9 cellular contexts compared by ENCODE assay signal in the genomic region with DNA sequence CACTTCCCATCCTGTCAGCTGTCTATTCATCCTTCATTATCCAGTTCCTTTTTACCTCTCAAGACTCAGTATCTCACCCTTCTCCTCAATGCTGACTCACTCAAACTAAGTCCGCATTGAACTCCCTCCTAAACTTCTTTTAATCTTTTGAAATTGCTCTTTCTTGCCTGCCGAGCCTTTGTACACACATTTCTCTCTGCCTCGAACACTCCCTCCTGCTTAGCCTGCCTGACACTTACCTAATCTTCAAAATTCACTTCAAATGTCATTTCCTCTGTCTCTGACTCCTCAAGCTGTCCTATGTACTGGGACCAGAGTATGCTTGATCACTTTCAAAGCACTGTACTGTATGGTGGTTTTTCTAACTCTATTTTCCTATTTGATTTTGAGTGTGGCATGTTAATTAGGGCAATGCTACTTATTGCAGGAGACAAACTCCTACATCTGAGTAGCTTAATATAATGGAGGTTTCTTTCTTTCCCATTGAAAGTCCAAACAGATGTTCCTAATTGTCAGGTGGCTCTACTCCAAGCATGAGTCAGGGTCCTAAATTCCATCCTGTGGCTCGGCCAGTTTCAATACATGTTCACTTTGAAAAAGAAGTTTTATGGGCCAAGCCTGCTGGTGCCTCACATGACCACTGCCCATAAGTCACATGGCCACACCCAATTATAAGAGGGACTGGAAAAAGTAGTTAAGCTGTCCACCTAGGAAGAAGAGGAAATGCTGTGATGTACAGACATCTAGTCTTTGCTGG.
DNase-seq lines count a peak whose midpoint lies in the region; ATAC-seq and TF ChIP-seq lines count a peak whose summit lies in the region.
"Had no signal": no experiment of that assay in that cellular context is flagged by ENCODE, and none has a peak within 500 bp of the region (broad histone marks: within the 10 kb centered on the region; RNA-seq: fewer than 3 reads in every experiment).

No MANE protein-coding gene starts in this region.

- TF ChIP-seq CTCF in RWPE1 (conservative IDR thresholded peaks at IDR 0.05; ENCODE audit: low read depth) (no peak), psoas muscle (IDR thresholded peaks at IDR 0.05) (no peak)

- DNase-seq in CD1c-positive myeloid dendritic cell (ENCODE audit: extremely low spot score) (peak; percentile 20), RWPE1 (ENCODE audit: low spot score) (peak; percentile 30), fibroblast of the conjunctiva (ENCODE audit: low read depth) (peak; percentile 96), psoas muscle (no peak)
- no peak for DNase-seq in activated CD8-positive, alpha-beta memory T cell treated with anti-CD3 and anti-CD28 coated beads, Interleukin-2, amount 10 ng/mL, durations not matched to agents 7 days and 5 days
- DNase-seq: DMS153 had no signal

- CTCF ChIA-PET in RWPE1 (lab: Yijun Ruan, JAX): interaction anchor here (0.6 to 0.8 kb wide), 2 partner anchors 99 to 551 kb away, joined by 3 to 6 read pairs; no protein-coding TSS in a partner anchor
- CTCF ChIA-PET in activated CD8-positive, alpha-beta memory T cell treated with anti-CD3 and anti-CD28 coated beads, Interleukin-2, amount 10 ng/mL, durations not matched to agents 7 days and 5 days (lab: Charles Lee): interaction anchor here (1.2 kb wide), 1 partner anchor 173 kb away, joined by 3 read pairs; no protein-coding TSS in a partner anchor

- ATAC-seq in psoas muscle (peak; percentile 32 to 63 (median 46)), HG03135 (IDR thresholded peaks at IDR 0.05; ENCODE audit: unreplicated experiment) (no peak), HG02678 (IDR thresholded peaks at IDR 0.05; ENCODE audit: unreplicated experiment) (no peak), GM19023 (IDR thresholded peaks at IDR 0.05; ENCODE audit: unreplicated experiment) (no peak)
- ATAC-seq in activated CD8-positive, alpha-beta memory T cell treated with anti-CD3 and anti-CD28 coated beads, Interleukin-2, amount 10 ng/mL, durations not matched to agents 7 days and 5 days: no peak

- H3K4me3 Mint-ChIP-seq in activated CD8-positive, alpha-beta memory T cell treated with anti-CD3 and anti-CD28 coated beads, Interleukin-2, amount 10 ng/mL, durations not matched to agents 7 days and 5 days: no peak overlapping the region

- 57 to 70% (median 62%) methylated on average over 4 of the region's 4 CpGs for whole genome bisulfite sequencing in psoas muscle, 3 donors

- H3K4me1 Mint-ChIP-seq in activated CD8-positive, alpha-beta memory T cell treated with anti-CD3 and anti-CD28 coated beads, Interleukin-2, amount 10 ng/mL, durations not matched to agents 7 days and 5 days: no peaks in the 10 kb centered on the region

- no peaks in the 10 kb centered on the region for H3K9me3 ChIP-seq in psoas muscle

- no peaks in the 10 kb centered on the region for H3K27me3 ChIP-seq in psoas muscle (ENCODE audit: insufficient read depth in 3 of 3, low read length in 2 of 3)

- POLR2A ChIA-PET in RWPE1 (lab: Yijun Ruan, JAX; ENCODE audit: low non-redundant PET): no interaction called here

- H3K4me3 ChIP-seq in psoas muscle: no peak overlapping the region

- peaks cover 6% of the 10 kb centered on the region for H3K4me1 ChIP-seq in psoas muscle

- H3K27ac ChIP-seq in RWPE1 (peak overlapping the region; percentile 74), psoas muscle (peak overlapping the region; percentile 18)

- no peaks in the 10 kb centered on the region for H3K9me3 Mint-ChIP-seq in activated CD8-positive, alpha-beta memory T cell treated with anti-CD3 and anti-CD28 coated beads, Interleukin-2, amount 10 ng/mL, durations not matched to agents 7 days and 5 days (ENCODE audit: low read depth)

- H3K27me3 Mint-ChIP-seq in activated CD8-positive, alpha-beta memory T cell treated with anti-CD3 and anti-CD28 coated beads, Interleukin-2, amount 10 ng/mL, durations not matched to agents 7 days and 5 days: peaks cover 7% of the 10 kb centered on the region

- no peaks in the 10 kb centered on the region for H3K36me3 ChIP-seq in psoas muscle (ENCODE audit: insufficient read depth in 1 of 2, low read depth in 1 of 2)

- no peak overlapping the region for H3K27ac Mint-ChIP-seq in activated CD8-positive, alpha-beta memory T cell treated with anti-CD3 and anti-CD28 coated beads, Interleukin-2, amount 10 ng/mL, durations not matched to agents 7 days and 5 days

- intact Hi-C loops in psoas muscle (cut with DNase I): loop anchor here in 1 of 2 donors (10.0 kb wide), 2 partner anchors 108 to 348 kb away; no protein-coding TSS in a partner anchor

- H3K36me3 Mint-ChIP-seq in activated CD8-positive, alpha-beta memory T cell treated with anti-CD3 and anti-CD28 coated beads, Interleukin-2, amount 10 ng/mL, durations not matched to agents 7 days and 5 days: no peaks in the 10 kb centered on the region

Comparison
In these comparisons a context has a peak if more than half of its experiments do, and no peak if none do; other contexts are left out.
1. DNase-seq: peak in CD1c-positive myeloid dendritic cell (single experiment), RWPE1 (single experiment) and fibroblast of the conjunctiva (single experiment); none in psoas muscle (0 of 2) and activated CD8-positive, alpha-beta memory T cell treated with anti-CD3 and anti-CD28 coated beads, Interleukin-2, amount 10 ng/mL, durations not matched to agents 7 days and 5 days (single experiment).
2. ATAC-seq: peak in psoas muscle (4 of 4); none in HG03135 (single experiment), HG02678 (single experiment), activated CD8-positive, alpha-beta memory T cell treated with anti-CD3 and anti-CD28 coated beads, Interleukin-2, amount 10 ng/mL, durations not matched to agents 7 days and 5 days (single experiment) and GM19023 (single experiment).